ENCODE assay signal across 34 cellular contexts in the genomic region with DNA sequence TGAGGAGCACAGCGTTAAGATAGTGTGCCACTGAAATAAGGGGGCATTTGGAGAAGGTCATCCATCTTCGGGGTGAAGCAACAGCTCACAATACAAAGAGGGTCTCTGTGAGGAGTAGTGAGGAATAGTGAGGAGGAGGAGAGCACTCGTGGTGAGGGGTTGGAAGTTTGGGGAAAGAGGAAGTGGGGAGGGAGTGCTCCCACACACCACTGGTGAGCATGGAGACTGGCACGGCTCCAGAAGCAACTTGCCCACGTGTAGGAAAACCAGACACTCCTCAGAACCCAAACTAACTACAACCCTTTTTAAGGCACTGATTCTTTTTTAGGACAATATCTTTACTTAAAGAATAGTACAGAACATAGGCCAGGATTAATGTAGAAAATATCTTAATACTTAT.
"Had no signal": no experiment of that assay in that cellular context is flagged by ENCODE, and none has a peak within 500 bp of the region (broad histone marks: within the 10 kb centered on the region; RNA-seq: fewer than 3 reads in every experiment).

No MANE protein-coding gene starts in this region.

- H3K4me1 Mint-ChIP-seq: activated B cell treated with CpG ODN at 0.5 μM for 24 hours had no signal

- H3K4me3 ChIP-seq: adrenal gland, body of pancreas, Peyer's patch had no signal

- H3K9me3 Mint-ChIP-seq: activated B cell treated with CpG ODN at 0.5 μM for 24 hours; activated CD4-positive, alpha-beta memory T cell treated with anti-CD3 and anti-CD28 coated beads for 36 hours; activated naive CD4-positive, alpha-beta T cell treated with anti-CD3 and anti-CD28 coated beads for 36 hours; activated naive CD4-positive, alpha-beta T cell treated with anti-CD3 and anti-CD28 coated beads, Interleukin-2, amount 50 U/mL, for 72 hours; activated T-cell treated with anti-CD3 and anti-CD28 coated beads, Interleukin-2, amount 50 U/mL, for 4 hours; activated T-helper 1 cell treated with anti-CD3 and anti-CD28 coated beads, Interleukin-12 subunit alpha, Interleukin-12 subunit beta, Interleukin-2, Interleukin-4 antibody, amounts not matched to agents 30 ng/mL and 10 ng/mL and 1 ng/mL, durations not matched to agents 14 hours and 24 hours and 36 hours had no signal

- H3K27me3 Mint-ChIP-seq: activated CD4-positive, alpha-beta memory T cell treated with anti-CD3 and anti-CD28 coated beads for 36 hours had no signal

- H3K27ac ChIP-seq: adrenal gland, body of pancreas, KMS-11, Peyer's patch, VCaP had no signal

- H3K36me3 Mint-ChIP-seq: activated CD4-positive, alpha-beta memory T cell treated with anti-CD3 and anti-CD28 coated beads for 36 hours; activated naive CD4-positive, alpha-beta T cell treated with anti-CD3 and anti-CD28 coated beads, Interleukin-2, amount 50 U/mL, for 72 hours had no signal

- H3K27ac Mint-ChIP-seq: activated B cell treated with CpG ODN at 0.5 μM for 24 hours; activated CD4-positive, alpha-beta memory T cell treated with anti-CD3 and anti-CD28 coated beads for 36 hours; activated naive CD4-positive, alpha-beta T cell treated with anti-CD3 and anti-CD28 coated beads for 36 hours; activated naive CD4-positive, alpha-beta T cell treated with anti-CD3 and anti-CD28 coated beads, Interleukin-2, amount 50 U/mL, for 72 hours; activated T-helper 1 cell treated with anti-CD3 and anti-CD28 coated beads, Interleukin-12 subunit alpha, Interleukin-12 subunit beta, Interleukin-2, Interleukin-4 antibody, amounts not matched to agents 30 ng/mL and 10 ng/mL and 1 ng/mL, durations not matched to agents 14 hours and 24 hours and 36 hours had no signal

- ATAC-seq: activated naive CD4-positive, alpha-beta T cell treated with anti-CD3 and anti-CD28 coated beads, Interleukin-2, amount 50 U/mL, for 72 hours; activated T-cell treated with anti-CD3 and anti-CD28 coated beads, Interleukin-2, amount 50 U/mL, for 4 hours; body of pancreas; PC-3 had no signal

- DNase-seq: activated B cell treated with CpG ODN at 0.5 μM for 24 hours; activated CD4-positive, alpha-beta memory T cell treated with anti-CD3 and anti-CD28 coated beads for 36 hours; activated CD4-positive, alpha-beta T cell treated with anti-CD3 and anti-CD28 coated beads for 4 hours; activated CD4-positive, alpha-beta T cell treated with anti-CD3 and anti-CD28 coated beads, Interleukin-2, amount 50 U/mL, for 1 hour; activated CD4-positive, CD25-positive, alpha-beta regulatory T cell treated with anti-CD3 and anti-CD28 coated beads, Interleukin-2, amount 50 U/mL, for 72 hours; activated CD8-positive, alpha-beta memory T cell treated with anti-CD3 and anti-CD28 coated beads, Interleukin-2, amount 50 U/mL, for 4 hours; activated gamma-delta T cell treated with Interleukin-2 at 50 U/mL for 16 hours; activated naive CD4-positive, alpha-beta T cell treated with anti-CD3 and anti-CD28 coated beads for 36 hours; activated T-cell treated with anti-CD3 and anti-CD28 coated beads for 4 hours; activated T-cell treated with anti-CD3 and anti-CD28 coated beads, Interleukin-2, amount 50 U/mL, for 4 hours; adrenal gland; body of pancreas; cerebellar nuclear complex; MM.1S; NCI-H1048; NCI-H1105 treated with DMSO at 0.1 percent for 48 hours; NCI-H1436; NCI-H1694; NCI-H1930; NCI-H2081 treated with DMSO at 0.1 percent for 48 hours; NCI-H345; NCI-H524 treated with DMSO at 0.1 percent for 48 hours; PC-3; Peyer's patch; RPMI8226; SIG-M5; SW 1271; T-helper 1 cell; T-helper 2 cell; T-helper 9 cell had no signal

- H3K4me3 Mint-ChIP-seq: activated B cell treated with CpG ODN at 0.5 μM for 24 hours; activated CD4-positive, alpha-beta memory T cell treated with anti-CD3 and anti-CD28 coated beads for 36 hours; activated naive CD4-positive, alpha-beta T cell treated with anti-CD3 and anti-CD28 coated beads for 36 hours; activated T-cell treated with anti-CD3 and anti-CD28 coated beads, Interleukin-2, amount 50 U/mL, for 4 hours; activated T-helper 1 cell treated with anti-CD3 and anti-CD28 coated beads, Interleukin-12 subunit alpha, Interleukin-12 subunit beta, Interleukin-2, Interleukin-4 antibody, amounts not matched to agents 30 ng/mL and 10 ng/mL and 1 ng/mL, durations not matched to agents 14 hours and 24 hours and 36 hours had no signal
